1 cellular context compared by ENCODE assay signal in genomic region chr15:99928429-99928981, GRCh38.
TF ChIP-seq lines count a peak whose summit lies in the region.

No MANE protein-coding gene starts in this region.

TF ChIP-seq in K562, 482 proteins besides CTCF, POLR2A, EP300 and RAD21 (continued from another document):
- TF ChIP-seq PKNOX1 (IDR thresholded peaks at IDR 0.05) (peak; percentile 47), PHTF2 (CRISPR knock-in tag; IDR thresholded peaks at IDR 0.05) (no peak), RCOR1 (IDR thresholded peaks at IDR 0.05; ENCODE audit: borderline replicate concordance in 1 of 2, low read depth in 2 of 2, low read length in 2 of 2) (0 out of 4 replicates have a peak, but pooled peaks of 1 of the 2 experiments have one; percentile 15), ARID2 (IDR thresholded peaks at IDR 0.05) (no peak), ZNF398 (CRISPR knock-in tag; IDR thresholded peaks at IDR 0.05) (no peak), CBX1 (IDR thresholded peaks at IDR 0.05; ENCODE audit: low read depth) (no peak), ZNF766 (CRISPR knock-in tag; conservative IDR thresholded peaks at IDR 0.05) (no peak), HINFP (tag; conservative IDR thresholded peaks at IDR 0.05; ENCODE audit: low read depth) (no peak), NRF1 (conservative IDR thresholded peaks at IDR 0.05 in 1 of 2, IDR thresholded peaks at IDR 0.05 in 1 of 2) (peak; percentile 64 to 74), POLR2H (tag; IDR thresholded peaks at IDR 0.05; ENCODE audit: low read depth) (no peak), THRAP3 (IDR thresholded peaks at IDR 0.05; ENCODE audit: borderline replicate concordance) (no peak), ELF1 (tag; IDR thresholded peaks at IDR 0.05) (no peak), SUPT5H (IDR thresholded peaks at IDR 0.05) (no peak), ZNF316 (IDR thresholded peaks at IDR 0.05) (no peak), CTCFL (IDR thresholded peaks at IDR 0.05; ENCODE audit: borderline replicate concordance, insufficient read depth, low read depth, low read length, poor library complexity, severe bottlenecking) (no peak), DDX20 (tag; IDR thresholded peaks at IDR 0.05; ENCODE audit: low read depth) (no peak), ZNF143 (CRISPR knock-in tag; IDR thresholded peaks at IDR 0.05) (no peak), ZNF274 (IDR thresholded peaks at IDR 0.05; ENCODE audit: borderline replicate concordance, low read depth, low read length) (no peak), TRIM28 (IDR thresholded peaks at IDR 0.05) (no peak), SAFB2 (IDR thresholded peaks at IDR 0.05; ENCODE audit: borderline replicate concordance, low read depth, low read length, severe bottlenecking) (no peak), ZNF395 (CRISPR knock-in tag; IDR thresholded peaks at IDR 0.05) (no peak), ETV5 (CRISPR knock-in tag; IDR thresholded peaks at IDR 0.05; ENCODE audit: low read depth) (no peak), CXXC5 (CRISPR knock-in tag; IDR thresholded peaks at IDR 0.05) (no peak), STAT6 (CRISPR knock-in tag; IDR thresholded peaks at IDR 0.05) (no peak), GTF2E2 (tag; IDR thresholded peaks at IDR 0.05) (no peak), JUNB (CRISPR knock-in tag; conservative IDR thresholded peaks at IDR 0.05) (no peak), ZNF449 (CRISPR knock-in tag; IDR thresholded peaks at IDR 0.05) (no peak), MEF2A (IDR thresholded peaks at IDR 0.05; ENCODE audit: control insufficient read depth, low read depth, low read length) (no peak)
- TF ChIP-seq, protein P1, sequence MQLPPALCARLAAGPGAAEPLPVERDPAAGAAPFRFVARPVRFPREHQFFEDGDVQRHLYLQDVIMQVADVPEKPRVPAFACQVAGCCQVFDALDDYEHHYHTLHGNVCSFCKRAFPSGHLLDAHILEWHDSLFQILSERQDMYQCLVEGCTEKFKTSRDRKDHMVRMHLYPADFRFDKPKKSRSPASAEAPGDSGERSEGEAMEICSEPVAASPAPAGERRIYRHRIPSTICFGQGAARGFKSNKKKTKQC (CRISPR knock-in tag; IDR thresholded peaks at IDR 0.05): no peak
- TF ChIP-seq, protein P2, sequence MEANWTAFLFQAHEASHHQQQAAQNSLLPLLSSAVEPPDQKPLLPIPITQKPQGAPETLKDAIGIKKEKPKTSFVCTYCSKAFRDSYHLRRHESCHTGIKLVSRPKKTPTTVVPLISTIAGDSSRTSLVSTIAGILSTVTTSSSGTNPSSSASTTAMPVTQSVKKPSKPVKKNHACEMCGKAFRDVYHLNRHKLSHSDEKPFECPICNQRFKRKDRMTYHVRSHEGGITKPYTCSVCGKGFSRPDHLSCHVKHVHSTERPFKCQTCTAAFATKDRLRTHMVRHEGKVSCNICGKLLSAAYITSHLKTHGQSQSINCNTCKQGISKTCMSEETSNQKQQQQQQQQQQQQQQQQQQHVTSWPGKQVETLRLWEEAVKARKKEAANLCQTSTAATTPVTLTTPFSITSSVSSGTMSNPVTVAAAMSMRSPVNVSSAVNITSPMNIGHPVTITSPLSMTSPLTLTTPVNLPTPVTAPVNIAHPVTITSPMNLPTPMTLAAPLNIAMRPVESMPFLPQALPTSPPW (CRISPR knock-in tag; IDR thresholded peaks at IDR 0.05): peak; percentile 14; the same call in 1 of the 2 replicates
- TF ChIP-seq, protein P3, sequence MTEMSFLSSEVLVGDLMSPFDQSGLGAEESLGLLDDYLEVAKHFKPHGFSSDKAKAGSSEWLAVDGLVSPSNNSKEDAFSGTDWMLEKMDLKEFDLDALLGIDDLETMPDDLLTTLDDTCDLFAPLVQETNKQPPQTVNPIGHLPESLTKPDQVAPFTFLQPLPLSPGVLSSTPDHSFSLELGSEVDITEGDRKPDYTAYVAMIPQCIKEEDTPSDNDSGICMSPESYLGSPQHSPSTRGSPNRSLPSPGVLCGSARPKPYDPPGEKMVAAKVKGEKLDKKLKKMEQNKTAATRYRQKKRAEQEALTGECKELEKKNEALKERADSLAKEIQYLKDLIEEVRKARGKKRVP (CRISPR knock-in tag; IDR thresholded peaks at IDR 0.05): no peak
- TF ChIP-seq, protein P4, sequence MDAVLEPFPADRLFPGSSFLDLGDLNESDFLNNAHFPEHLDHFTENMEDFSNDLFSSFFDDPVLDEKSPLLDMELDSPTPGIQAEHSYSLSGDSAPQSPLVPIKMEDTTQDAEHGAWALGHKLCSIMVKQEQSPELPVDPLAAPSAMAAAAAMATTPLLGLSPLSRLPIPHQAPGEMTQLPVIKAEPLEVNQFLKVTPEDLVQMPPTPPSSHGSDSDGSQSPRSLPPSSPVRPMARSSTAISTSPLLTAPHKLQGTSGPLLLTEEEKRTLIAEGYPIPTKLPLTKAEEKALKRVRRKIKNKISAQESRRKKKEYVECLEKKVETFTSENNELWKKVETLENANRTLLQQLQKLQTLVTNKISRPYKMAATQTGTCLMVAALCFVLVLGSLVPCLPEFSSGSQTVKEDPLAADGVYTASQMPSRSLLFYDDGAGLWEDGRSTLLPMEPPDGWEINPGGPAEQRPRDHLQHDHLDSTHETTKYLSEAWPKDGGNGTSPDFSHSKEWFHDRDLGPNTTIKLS (IDR thresholded peaks at IDR 0.05; ENCODE audit: borderline replicate concordance, low read depth): peak; percentile 93
